Comparison of ENCODE assay signal across 27 cellular contexts in genomic region chr2:241534293-241534692, GRCh38.
"Had no signal": no experiment of that assay in that cellular context is flagged by ENCODE, and none has a peak within 500 bp of the region (broad histone marks: within the 10 kb centered on the region; RNA-seq: fewer than 3 reads in every experiment).

No MANE protein-coding gene starts in this region.

- H3K36me3 ChIP-seq: colonic mucosa, esophagus squamous epithelium, lower lobe of right lung, neural progenitor cell, prostate gland, right atrium auricular region, tibial artery had no signal

- H2AFZ ChIP-seq: neural progenitor cell had no signal

- H3K4me3 ChIP-seq: colonic mucosa, esophagus squamous epithelium, lower lobe of right lung, neural progenitor cell, prostate gland, right atrium auricular region, smooth muscle cell, testis, tibial artery had no signal

- H3K36me3 Mint-ChIP-seq: immature natural killer cell; naive B cell; natural killer cell treated with Interleukin-12 subunit alpha and Interleukin-12 subunit beta and Interleukin-15 and Interleukin-18, amount 100 ng/mL, for 72 hours; neural progenitor cell; stimulated activated memory B cell treated with anti-CD40 and anti-IgM and Interleukin-4, amounts not matched to agents 10 μg/mL and 1 μg/mL and 100 μg/mL, for 72 hours; type B pancreatic cell had no signal

- H3K4me2 ChIP-seq: neural progenitor cell, smooth muscle cell had no signal

- H3K9me3 Mint-ChIP-seq: dendritic cell treated with granulocyte-macrophage colony-stimulating factor and Interleukin-4, amounts not matched to agents 40 ng/mL and 50 ng/mL, for 4 days; naive B cell; natural killer cell treated with Interleukin-12 subunit alpha and Interleukin-12 subunit beta and Interleukin-15 and Interleukin-18, amount 100 ng/mL, for 72 hours; neural progenitor cell; stimulated activated memory B cell treated with anti-CD40 and anti-IgM and Interleukin-4, amounts not matched to agents 10 μg/mL and 1 μg/mL and 100 μg/mL, for 72 hours; type B pancreatic cell had no signal

- H3K9ac ChIP-seq: neural progenitor cell had no signal

- H3K27ac ChIP-seq: colonic mucosa, esophagus squamous epithelium, lower lobe of right lung, neural progenitor cell, prostate gland, right atrium auricular region, testis, tibial artery had no signal

- ATAC-seq: left ventricle myocardium superior; lower lobe of right lung; sciatic nerve; stimulated activated memory B cell treated with anti-CD40 and anti-IgM and Interleukin-4, amounts not matched to agents 10 μg/mL and 1 μg/mL and 100 μg/mL, for 72 hours; stimulated activated naive CD8-positive, alpha-beta T cell treated with anti-CD3 and anti-CD28 coated beads, Interleukin-15, Interleukin-2, amounts not matched to agents 100 U/mL and 50 U/mL, for 24 hours had no signal

- H3K4me1 Mint-ChIP-seq: immature natural killer cell; naive B cell; stimulated activated memory B cell treated with anti-CD40 and anti-IgM and Interleukin-4, amounts not matched to agents 10 μg/mL and 1 μg/mL and 100 μg/mL, for 72 hours had no signal

- H3K9me3 ChIP-seq: colonic mucosa, esophagus squamous epithelium, lower lobe of right lung, prostate gland, right atrium auricular region, testis, tibial artery had no signal

- H3K4me1 ChIP-seq: colonic mucosa, esophagus squamous epithelium, lower lobe of right lung, prostate gland, right atrium auricular region, testis, tibial artery had no signal

- FAIRE-seq: endothelial cell of umbilical vein, frontal cortex had no signal

- H3K4me3 Mint-ChIP-seq: dendritic cell treated with granulocyte-macrophage colony-stimulating factor and Interleukin-4, amounts not matched to agents 40 ng/mL and 50 ng/mL, for 4 days; immature natural killer cell; naive B cell; natural killer cell treated with Interleukin-12 subunit alpha and Interleukin-12 subunit beta and Interleukin-15 and Interleukin-18, amount 100 ng/mL, for 72 hours; neural progenitor cell; stimulated activated memory B cell treated with anti-CD40 and anti-IgM and Interleukin-4, amounts not matched to agents 10 μg/mL and 1 μg/mL and 100 μg/mL, for 72 hours; type B pancreatic cell had no signal

- H3K27me3 ChIP-seq: colonic mucosa, right atrium auricular region, testis had no signal

- DNase-seq: colonic mucosa; effector CD8-positive, alpha-beta T cell; esophagus squamous epithelium; hypothalamus; immature natural killer cell; islet precursor cell; kidney glomerular epithelial cell; left ventricle myocardium superior; lower lobe of right lung; naive B cell; nucleus accumbens; stimulated activated CD4-positive, alpha-beta T cell treated with anti-CD3 and anti-CD28 coated beads, Interleukin-4, amount 100 ng/mL, for 4 hours; stimulated activated naive CD8-positive, alpha-beta T cell treated with anti-CD3 and anti-CD28 coated beads, Interleukin-15, Interleukin-2, amounts not matched to agents 100 U/mL and 50 U/mL, for 24 hours; substantia nigra; testis; tibial artery had no signal

- H3K27ac Mint-ChIP-seq: dendritic cell treated with granulocyte-macrophage colony-stimulating factor and Interleukin-4, amounts not matched to agents 40 ng/mL and 50 ng/mL, for 4 days; immature natural killer cell; natural killer cell treated with Interleukin-12 subunit alpha and Interleukin-12 subunit beta and Interleukin-15 and Interleukin-18, amount 100 ng/mL, for 72 hours; neural progenitor cell; stimulated activated memory B cell treated with anti-CD40 and anti-IgM and Interleukin-4, amounts not matched to agents 10 μg/mL and 1 μg/mL and 100 μg/mL, for 72 hours; type B pancreatic cell had no signal
